ENCODE assay signal across 1 cellular context in genomic region chrX:2654436-2655340, GRCh38.
TF ChIP-seq lines count a peak whose summit lies in the region.

No MANE protein-coding gene starts in this region.

TF ChIP-seq in HepG2, 621 proteins besides CTCF, POLR2A, EP300 and RAD21 (continued from another document and continues in another):
- TF ChIP-seq HNF1A (IDR thresholded peaks at IDR 0.05; ENCODE audit: low read depth) (no peak), HNF1A (CRISPR knock-in tag; IDR thresholded peaks at IDR 0.05; ENCODE audit: borderline replicate concordance) (peak; percentile 61; the same call in 1 of the 2 replicates), MZF1 (CRISPR knock-in tag; IDR thresholded peaks at IDR 0.05; ENCODE audit: borderline replicate concordance) (no peak), NR2F6 (IDR thresholded peaks at IDR 0.05) (peak; percentile 75), NR2F6 (CRISPR knock-in tag; IDR thresholded peaks at IDR 0.05) (peak; percentile 77), ZBTB26 (CRISPR knock-in tag; IDR thresholded peaks at IDR 0.05; ENCODE audit: borderline replicate concordance) (0 out of 2 replicates have a peak, but pooled peaks have one; percentile 38), SAP130 (CRISPR knock-in tag; IDR thresholded peaks at IDR 0.05; ENCODE audit: low read depth) (peak; percentile 72), ZNF124 (CRISPR knock-in tag; IDR thresholded peaks at IDR 0.05) (peak; percentile 41; the same call in 1 of the 2 replicates), ZNF850 (CRISPR knock-in tag; conservative IDR thresholded peaks at IDR 0.05) (no peak), DDIT3 (CRISPR knock-in tag; IDR thresholded peaks at IDR 0.05) (no peak), HOMEZ (CRISPR knock-in tag; IDR thresholded peaks at IDR 0.05; ENCODE audit: low read depth) (peak; percentile 20; the same call in 1 of the 2 replicates), HOXD1 (CRISPR knock-in tag; IDR thresholded peaks at IDR 0.05) (0 out of 2 replicates have a peak, but pooled peaks have one; percentile 38), ZBTB25 (CRISPR knock-in tag; IDR thresholded peaks at IDR 0.05) (no peak), KDM4B (CRISPR knock-in tag; IDR thresholded peaks at IDR 0.05) (no peak), RCOR2 (CRISPR knock-in tag; IDR thresholded peaks at IDR 0.05) (0 out of 2 replicates have a peak, but pooled peaks have one; percentile 11), SP5 (CRISPR knock-in tag; IDR thresholded peaks at IDR 0.05; ENCODE audit: borderline replicate concordance, low read depth) (peak; percentile 85), DBP (CRISPR knock-in tag; IDR thresholded peaks at IDR 0.05; ENCODE audit: not compliant biosample characterization) (no peak), THRA (CRISPR knock-in tag; IDR thresholded peaks at IDR 0.05; ENCODE audit: borderline replicate concordance) (peak; percentile 43; the same call in 1 of the 2 replicates), E2F1 (CRISPR knock-in tag; IDR thresholded peaks at IDR 0.05) (no peak), ZNF225 (CRISPR knock-in tag; IDR thresholded peaks at IDR 0.05) (no peak), SOX13 (IDR thresholded peaks at IDR 0.05) (no peak), SOX13 (CRISPR knock-in tag; conservative IDR thresholded peaks at IDR 0.05 in 1 of 2, IDR thresholded peaks at IDR 0.05 in 1 of 2) (peak in 1 of 2 experiments; percentile 55; a peak in 2 of 4 replicates), IKZF1 (IDR thresholded peaks at IDR 0.05) (no peak), ZNF329 (CRISPR knock-in tag; IDR thresholded peaks at IDR 0.05; ENCODE audit: low read depth) (no peak), PCBP2 (optimal IDR thresholded peaks at IDR 0.05; ENCODE audit: low read depth, low read length, poor library complexity, severe bottlenecking) (no peak), ZNF205 (CRISPR knock-in tag; IDR thresholded peaks at IDR 0.05) (peak; percentile 26; the same call in 1 of the 2 replicates), ZBTB44 (CRISPR knock-in tag; IDR thresholded peaks at IDR 0.05) (no peak), GTF2F1 (IDR thresholded peaks at IDR 0.05; ENCODE audit: low read length) (0 out of 2 replicates have a peak, but pooled peaks have one; percentile 43), ZNF546 (CRISPR knock-in tag; conservative IDR thresholded peaks at IDR 0.05) (0 out of 2 replicates have a peak, but pooled peaks have one; percentile 44), ZNF556 (CRISPR knock-in tag; IDR thresholded peaks at IDR 0.05; ENCODE audit: borderline replicate concordance) (no peak), ZNF616 (CRISPR knock-in tag; IDR thresholded peaks at IDR 0.05; ENCODE audit: low read depth) (no peak), ZNF331 (CRISPR knock-in tag; IDR thresholded peaks at IDR 0.05) (peak; percentile 40; the same call in 1 of the 2 replicates), GRHL1 (CRISPR knock-in tag; conservative IDR thresholded peaks at IDR 0.05) (no peak), ISL2 (CRISPR knock-in tag; IDR thresholded peaks at IDR 0.05) (peak; percentile 20; the same call in 1 of the 2 replicates), MED1 (CRISPR knock-in tag; IDR thresholded peaks at IDR 0.05) (peak; percentile 63), PPARG (CRISPR knock-in tag; conservative IDR thresholded peaks at IDR 0.05) (peak; percentile 60), KAT2B (IDR thresholded peaks at IDR 0.05; ENCODE audit: borderline replicate concordance, low read depth, low read length) (peak; percentile 46; the same call in 1 of the 2 replicates), NCOR1 (IDR thresholded peaks at IDR 0.05; ENCODE audit: borderline replicate concordance, low read length) (peak; percentile 94), MIER2 (CRISPR knock-in tag; IDR thresholded peaks at IDR 0.05) (no peak), AGO1 (IDR thresholded peaks at IDR 0.05; ENCODE audit: low read depth, low read length, poor library complexity, severe bottlenecking) (no peak), ZNF549 (CRISPR knock-in tag; IDR thresholded peaks at IDR 0.05) (no peak), JUND (CRISPR knock-in tag; IDR thresholded peaks at IDR 0.05) (0 out of 2 replicates have a peak, but pooled peaks have one; percentile 18), ZFYVE20 (CRISPR knock-in tag; IDR thresholded peaks at IDR 0.05; ENCODE audit: borderline replicate concordance, low read depth) (no peak), CREB1 (IDR thresholded peaks at IDR 0.05) (no peak), CREB1 (CRISPR knock-in tag; IDR thresholded peaks at IDR 0.05) (peak; percentile 39; the same call in 1 of the 2 replicates), SNAPC5 (CRISPR knock-in tag; IDR thresholded peaks at IDR 0.05; ENCODE audit: borderline replicate concordance) (no peak), PITX1 (CRISPR knock-in tag; IDR thresholded peaks at IDR 0.05) (no peak), NFE2L1 (CRISPR knock-in tag; IDR thresholded peaks at IDR 0.05; ENCODE audit: borderline replicate concordance) (no peak), ZNF292 (CRISPR knock-in tag; IDR thresholded peaks at IDR 0.05; ENCODE audit: borderline replicate concordance, low read depth) (peak; percentile 80), HMGA1 (CRISPR knock-in tag; conservative IDR thresholded peaks at IDR 0.05) (no peak), ETV5 (CRISPR knock-in tag; IDR thresholded peaks at IDR 0.05; ENCODE audit: borderline replicate concordance) (peak; percentile 8; the same call in 1 of the 2 replicates), ZBTB38 (CRISPR knock-in tag; IDR thresholded peaks at IDR 0.05) (no peak)
